In the genomic region with DNA sequence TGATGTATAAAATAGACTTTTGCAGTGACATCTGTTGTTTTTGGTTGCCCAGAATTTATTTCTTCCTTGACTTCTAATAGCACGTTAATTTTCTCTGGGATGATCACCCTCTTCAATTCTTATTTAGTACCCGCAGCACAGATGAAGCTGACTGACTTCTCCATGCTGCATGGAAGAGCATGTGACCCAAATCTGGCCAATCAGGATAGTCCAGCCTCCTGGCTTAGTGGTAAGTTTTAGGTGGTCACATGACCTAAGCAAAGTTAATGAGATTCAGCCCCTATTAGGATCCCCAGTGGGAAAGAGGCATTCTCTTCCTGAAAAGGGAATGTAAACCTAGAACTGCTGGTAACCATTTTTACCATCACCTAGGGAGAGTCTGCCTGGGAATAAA, we compare ENCODE assay signal across 13 cellular contexts.
"Had no signal": no experiment of that assay in that cellular context is flagged by ENCODE, and none has a peak within 500 bp of the region (broad histone marks: within the 10 kb centered on the region; RNA-seq: fewer than 3 reads in every experiment).

No MANE protein-coding gene starts in this region.

- H3K27me3 ChIP-seq: transverse colon had no signal

- FAIRE-seq: colon had no signal

- ATAC-seq: left cardiac atrium; mucosa of descending colon; naive thymus-derived CD8-positive, alpha-beta T cell; stimulated activated naive B cell treated with anti-CD40 and anti-IgM and Interleukin-4, amounts not matched to agents 10 μg/mL and 1 μg/mL and 100 μg/mL, for 72 hours had no signal

- DNase-seq: activated CD4-positive, alpha-beta T cell treated with anti-CD3 and anti-CD28 coated beads, Interleukin-2, amount 10 ng/mL, durations not matched to agents 24 days and 14 days; activated naive CD4-positive, alpha-beta T cell treated with anti-CD3 and anti-CD28 coated beads for 36 hours; adrenal gland; hypothalamus; left cardiac atrium; mucosa of descending colon; naive thymus-derived CD8-positive, alpha-beta T cell; sigmoid colon; stimulated activated CD4-positive, alpha-beta T cell treated with anti-CD3 and anti-CD28 coated beads, Interleukin-2, amount 100 ng/mL, for 24 hours; stimulated activated naive B cell treated with anti-CD40 and anti-IgM and Interleukin-4, amounts not matched to agents 10 μg/mL and 1 μg/mL and 100 μg/mL, for 72 hours; transverse colon had no signal

- H3K36me3 ChIP-seq: adrenal gland, esophagus muscularis mucosa, sigmoid colon, transverse colon had no signal

- H3K9me3 ChIP-seq: adrenal gland, esophagus muscularis mucosa, mucosa of descending colon, sigmoid colon, transverse colon had no signal

- H3K27ac ChIP-seq: esophagus muscularis mucosa, transverse colon had no signal

- H3K4me1 ChIP-seq: adrenal gland, sigmoid colon had no signal

- H3K9me3 Mint-ChIP-seq: activated CD4-positive, alpha-beta T cell treated with anti-CD3 and anti-CD28 coated beads, Interleukin-2, amount 10 ng/mL, durations not matched to agents 24 days and 14 days; activated naive CD4-positive, alpha-beta T cell treated with anti-CD3 and anti-CD28 coated beads for 36 hours; naive thymus-derived CD8-positive, alpha-beta T cell; stimulated activated naive B cell treated with anti-CD40 and anti-IgM and Interleukin-4, amounts not matched to agents 10 μg/mL and 1 μg/mL and 100 μg/mL, for 72 hours had no signal

- H3K4me3 ChIP-seq: adrenal gland, esophagus muscularis mucosa, mucosa of descending colon, sigmoid colon, transverse colon had no signal

- H3K4me1 Mint-ChIP-seq: activated CD4-positive, alpha-beta T cell treated with anti-CD3 and anti-CD28 coated beads, Interleukin-2, amount 10 ng/mL, durations not matched to agents 24 days and 14 days had no signal

- H3K27ac Mint-ChIP-seq: activated CD4-positive, alpha-beta T cell treated with anti-CD3 and anti-CD28 coated beads, Interleukin-2, amount 10 ng/mL, durations not matched to agents 24 days and 14 days; activated naive CD4-positive, alpha-beta T cell treated with anti-CD3 and anti-CD28 coated beads for 36 hours; stimulated activated naive B cell treated with anti-CD40 and anti-IgM and Interleukin-4, amounts not matched to agents 10 μg/mL and 1 μg/mL and 100 μg/mL, for 72 hours had no signal

- H3K27me3 Mint-ChIP-seq: stimulated activated naive B cell treated with anti-CD40 and anti-IgM and Interleukin-4, amounts not matched to agents 10 μg/mL and 1 μg/mL and 100 μg/mL, for 72 hours had no signal

- H3K36me3 Mint-ChIP-seq: naive thymus-derived CD8-positive, alpha-beta T cell; stimulated activated naive B cell treated with anti-CD40 and anti-IgM and Interleukin-4, amounts not matched to agents 10 μg/mL and 1 μg/mL and 100 μg/mL, for 72 hours had no signal

- H3K4me3 Mint-ChIP-seq: activated CD4-positive, alpha-beta T cell treated with anti-CD3 and anti-CD28 coated beads, Interleukin-2, amount 10 ng/mL, durations not matched to agents 24 days and 14 days; activated naive CD4-positive, alpha-beta T cell treated with anti-CD3 and anti-CD28 coated beads for 36 hours; naive thymus-derived CD8-positive, alpha-beta T cell; stimulated activated naive B cell treated with anti-CD40 and anti-IgM and Interleukin-4, amounts not matched to agents 10 μg/mL and 1 μg/mL and 100 μg/mL, for 72 hours had no signal
